Comparison of ENCODE assay signal across 17 cellular contexts in the genomic region with DNA sequence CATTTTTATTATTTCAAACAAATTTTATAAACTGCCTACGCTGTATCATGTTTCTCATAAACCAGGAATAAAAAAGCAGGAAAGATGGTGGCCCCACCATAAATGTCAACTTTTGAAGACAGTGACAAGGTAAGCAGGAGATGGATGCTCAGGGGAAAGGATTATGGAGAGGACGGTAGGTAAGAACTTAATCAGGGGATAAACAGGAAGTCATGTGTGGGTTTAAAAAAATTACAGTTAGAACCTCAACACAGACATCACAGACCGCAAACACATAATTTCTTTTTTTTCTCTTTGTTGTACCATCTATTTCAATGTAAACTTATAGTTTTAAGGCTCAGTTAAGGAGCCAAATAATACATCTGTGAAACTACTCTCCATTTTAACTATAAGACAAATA.
DNase-seq lines count a peak whose midpoint lies in the region; ATAC-seq and TF ChIP-seq lines count a peak whose summit lies in the region.
"Had no signal": no experiment of that assay in that cellular context is flagged by ENCODE, and none has a peak within 500 bp of the region (broad histone marks: within the 10 kb centered on the region; RNA-seq: fewer than 3 reads in every experiment).

No MANE protein-coding gene starts in this region.

- peaks cover 0 to 4% of the 10 kb centered on the region in 2 donors for H3K9me3 Mint-ChIP-seq in activated T-cell treated with anti-CD3 and anti-CD28 coated beads, Interleukin-2, amount 50 U/mL, for 72 hours

- H3K36me3 Mint-ChIP-seq in activated T-cell treated with anti-CD3 and anti-CD28 coated beads, Interleukin-2, amount 50 U/mL, for 72 hours (ENCODE audit: insufficient read depth in 2 of 2): no peaks in the 10 kb centered on the region
- H3K36me3 Mint-ChIP-seq: CD4-positive, alpha-beta memory T cell had no signal

- H3K9me3 ChIP-seq in osteoblast (ENCODE audit: low read depth, low read length) (no peaks in the 10 kb centered on the region), left lung (no peaks in the 10 kb centered on the region)

- H3K4me1 Mint-ChIP-seq in activated T-cell treated with anti-CD3 and anti-CD28 coated beads, Interleukin-2, amount 50 U/mL, for 72 hours (ENCODE audit: low read depth): no peaks in the 10 kb centered on the region
- H3K4me1 Mint-ChIP-seq: B cell; CD4-positive, alpha-beta memory T cell; GM23338 had no signal

- H3K36me3 ChIP-seq in osteoblast (ENCODE audit: insufficient read depth, low read length): no peaks in the 10 kb centered on the region
- H3K36me3 ChIP-seq in left lung: no peaks in the 10 kb centered on the region

- no peak overlapping the region for H3K4me2 ChIP-seq in osteoblast (ENCODE audit: insufficient read depth, low read length)
- H3K4me2 ChIP-seq: GM23338 had no signal

- no peaks in the 10 kb centered on the region for H3K27me3 Mint-ChIP-seq in activated T-cell treated with anti-CD3 and anti-CD28 coated beads, Interleukin-2, amount 50 U/mL, for 72 hours (ENCODE audit: low read depth)
- H3K27me3 Mint-ChIP-seq: B cell; CD4-positive, alpha-beta memory T cell had no signal

- no peaks in the 10 kb centered on the region for H3K79me2 ChIP-seq in osteoblast (ENCODE audit: insufficient read depth, low read length)

- H3K4me3 ChIP-seq in Jurkat, Clone E6-1 (ENCODE audit: low read length): no peak overlapping the region
- H3K4me3 ChIP-seq in osteoblast (ENCODE audit: insufficient read depth, low read length): no peak overlapping the region
- H3K4me3 ChIP-seq in left lung: no peak overlapping the region
- H3K4me3 ChIP-seq: GM23338 had no signal

- no peak overlapping the region for H3K27ac ChIP-seq in osteoblast (ENCODE audit: low read depth, low read length)
- H3K27ac ChIP-seq in left lung: no peak overlapping the region

- H3K4me1 ChIP-seq in osteoblast (ENCODE audit: insufficient read depth, low read length) (no peaks in the 10 kb centered on the region), left lung (no peaks in the 10 kb centered on the region)

- peak overlapping the region; percentile 4 for H3K27ac Mint-ChIP-seq in activated T-cell treated with anti-CD3 and anti-CD28 coated beads, Interleukin-2, amount 50 U/mL, for 72 hours
- H3K27ac Mint-ChIP-seq: B cell; CD4-positive, alpha-beta memory T cell; GM23338; H9 had no signal

- no peak for DNase-seq in activated T-cell treated with anti-CD3 and anti-CD28 coated beads, Interleukin-2, amount 50 U/mL, for 72 hours
- DNase-seq in activated T-cell treated with anti-CD3 and anti-CD28 coated beads, Interleukin-2, amount 50 U/mL, for 1 hour: no peak
- peak; percentile 14 for DNase-seq in Jurkat, Clone E6-1 (ENCODE audit: low read depth, low spot score)
- DNase-seq in osteoblast (ENCODE audit: insufficient read length, low spot score, missing footprints) (peak; percentile 18), left lung (no peak)
- DNase-seq: C1 segment of cervical spinal cord; CD4-positive, alpha-beta memory T cell; DMS153; DMS79 treated with DMSO at 0.1 percent for 48 hours; GF-D8; H9; IMR-90; KG1 had no signal

- H4K20me1 ChIP-seq in osteoblast (ENCODE audit: insufficient read depth, low read length): no peaks in the 10 kb centered on the region

- ATAC-seq in activated T-cell treated with anti-CD3 and anti-CD28 coated beads, Interleukin-2, amount 50 U/mL, for 72 hours (replicated peaks in 1 of 2): no peak
- ATAC-seq in GM18511 (IDR thresholded peaks at IDR 0.05; ENCODE audit: unreplicated experiment) (peak; percentile 6), HG02610 (IDR thresholded peaks at IDR 0.05; ENCODE audit: unreplicated experiment) (no peak), left lung (no peak)
- ATAC-seq: GM23338 had no signal

- intact Hi-C loops in left lung (cut with DNase I): no loop called here

- TF ChIP-seq CTCF in osteoblast (IDR thresholded peaks at IDR 0.05; ENCODE audit: extremely low read depth, low read depth, low read length) (no peak), left lung (IDR thresholded peaks at IDR 0.05) (no peak)

- no peak overlapping the region for H2AFZ ChIP-seq in osteoblast (ENCODE audit: low read length)
- H2AFZ ChIP-seq: GM23338 had no signal

- H3K4me3 Mint-ChIP-seq in activated T-cell treated with anti-CD3 and anti-CD28 coated beads, Interleukin-2, amount 50 U/mL, for 72 hours: no peak overlapping the region
- H3K4me3 Mint-ChIP-seq: B cell; CD4-positive, alpha-beta memory T cell; GM23338; H9 had no signal

- no peaks in the 10 kb centered on the region for H3K27me3 ChIP-seq in osteoblast (ENCODE audit: insufficient read depth, low read length)
- no peaks in the 10 kb centered on the region for H3K27me3 ChIP-seq in left lung

Comparison
In these comparisons a context has a peak if more than half of its experiments do, and no peak if none do; other contexts are left out.
1. DNase-seq: peak in Jurkat, Clone E6-1 (single experiment) and osteoblast (single experiment); none in activated T-cell treated with anti-CD3 and anti-CD28 coated beads, Interleukin-2, amount 50 U/mL, for 72 hours (0 of 2), activated T-cell treated with anti-CD3 and anti-CD28 coated beads, Interleukin-2, amount 50 U/mL, for 1 hour (single experiment) and left lung (0 of 2).